In genomic region chr9:91614044-91614443, GRCh38 we compare ENCODE assay signal across 2 cellular contexts.
DNase-seq lines count a peak whose midpoint lies in the region; ATAC-seq, FAIRE-seq and TF ChIP-seq lines count a peak whose summit lies in the region.
"Not testable (repeated sequence)": the region's sequence is repeated elsewhere in the genome, so short reads cannot be mapped to it uniquely, and the experiment has no call there.

No MANE protein-coding gene starts in this region.

- TF ChIP-seq EP300 in K562 (IDR thresholded peaks at IDR 0.05; ENCODE audit: low read length), result not testable (repeated sequence)

- not testable (repeated sequence) for H3K79me2 ChIP-seq in K562 (ENCODE audit: control insufficient read depth, insufficient read depth, low read length)

- TF ChIP-seq RAD21 in K562 (CRISPR knock-in tag; conservative IDR thresholded peaks at IDR 0.05 in 1 of 2, IDR thresholded peaks at IDR 0.05 in 1 of 2), result not testable (repeated sequence)

- not testable (repeated sequence) for H3K36me3 ChIP-seq in HEK293 (ENCODE audit: control insufficient read depth in 2 of 2, insufficient read depth in 1 of 2, low read length in 2 of 2); K562 (ENCODE audit: control insufficient read depth, insufficient read depth, low read length)

- H3K4me2 ChIP-seq in K562 (ENCODE audit: insufficient read depth, low read length), result not testable (repeated sequence)

- not testable (repeated sequence) for DNase-seq in K562 (ENCODE audit: extremely low read depth in 1 of 4, low spot score in 3 of 4)

- H3K9ac ChIP-seq in K562 (ENCODE audit: insufficient read depth in 1 of 2, low read depth in 2 of 2, low read length in 2 of 2), result not testable (repeated sequence)

- in situ Hi-C loops in K562 (cut with MboI), result not testable (repeated sequence)

- H3K9me1 ChIP-seq in K562 (ENCODE audit: control insufficient read depth, insufficient read depth, low read length), result not testable (repeated sequence)

- not testable (repeated sequence) for H4K20me1 ChIP-seq in K562 (replicated peaks; ENCODE audit: control insufficient read depth, insufficient read depth, low read length)

- POLR2A ChIA-PET in HEK293 (lab: Yijun Ruan, JAX); K562 (lab: Yijun Ruan, JAX): not testable (repeated sequence)

- not testable (repeated sequence) for TF ChIP-seq CTCF in HEK293 (tag by site-specific recombination; IDR thresholded peaks at IDR 0.05); K562 (IDR thresholded peaks at IDR 0.05 in 2 of 3, conservative IDR thresholded peaks at IDR 0.05 in 1 of 3; ENCODE audit: insufficient read depth in 2 of 3, low read depth in 1 of 3, low read length in 3 of 3)

- not testable (repeated sequence) for H3K27me3 ChIP-seq in K562 (ENCODE audit: control insufficient read depth in 2 of 2, insufficient read depth in 2 of 2, low read length in 2 of 2)

- FAIRE-seq in K562 (lab: Jason Lieb, UNC), result not testable (repeated sequence)

- H3K9me3 ChIP-seq in HEK293 (ENCODE audit: control insufficient read depth, insufficient read depth, low read depth, low read length); K562 (replicated peaks; ENCODE audit: control insufficient read depth, insufficient read depth, low read depth, low read length): not testable (repeated sequence)

- intact Hi-C loops in K562 (cut with micrococcal nuclease), result not testable (repeated sequence)

- not testable (repeated sequence) for BruUV-seq in K562 (replicated peaks; lab: Mats Ljungman, UMichigan)

- H3K4me3 ChIP-seq in HEK293 (ENCODE audit: low read depth, low read length); K562: not testable (repeated sequence)

- 0% methylated on average over 2 of the region's 2 CpGs for WGBS in K562 (ENCODE audit: insufficient coverage, low coverage, missing lambda C conversion rate)

- not testable (repeated sequence) for H3K4me1 ChIP-seq in HEK293 (ENCODE audit: control insufficient read depth, insufficient read depth, low read length); K562 (replicated peaks in 1 of 2; ENCODE audit: control insufficient read depth in 2 of 2, insufficient read depth in 2 of 2, low read length in 2 of 2)

- not testable (repeated sequence) for H3K27ac ChIP-seq in HEK293 (ENCODE audit: extremely low read depth, low read depth, low read length); K562 (ENCODE audit: extremely low read depth, low read depth, low read length)

- not testable (repeated sequence) for TF ChIP-seq POLR2A in K562 (conservative IDR thresholded peaks at IDR 0.05)

- not testable (repeated sequence) for ATAC-seq in K562

- CTCF ChIA-PET in HEK293 (lab: Yijun Ruan, JAX); K562 (lab: Yijun Ruan, JAX; ENCODE audit: low intra/inter-chr PET ratio): not testable (repeated sequence)

- H2AFZ ChIP-seq in K562 (ENCODE audit: low read depth, low read length), result not testable (repeated sequence)

TF ChIP-seq in HEK293, 187 proteins besides CTCF, POLR2A, EP300 and RAD21:
- TF ChIP-seq ZNF146 (tag by site-specific recombination; IDR thresholded peaks at IDR 0.05), result peak; percentile 57

TF ChIP-seq in K562, 482 proteins besides CTCF, POLR2A, EP300 and RAD21:
- TF ChIP-seq ZNF146 (CRISPR knock-in tag; IDR thresholded peaks at IDR 0.05; ENCODE audit: unreplicated experiment), result peak; percentile 65
